1 cellular context compared by ENCODE assay signal in the genomic region with DNA sequence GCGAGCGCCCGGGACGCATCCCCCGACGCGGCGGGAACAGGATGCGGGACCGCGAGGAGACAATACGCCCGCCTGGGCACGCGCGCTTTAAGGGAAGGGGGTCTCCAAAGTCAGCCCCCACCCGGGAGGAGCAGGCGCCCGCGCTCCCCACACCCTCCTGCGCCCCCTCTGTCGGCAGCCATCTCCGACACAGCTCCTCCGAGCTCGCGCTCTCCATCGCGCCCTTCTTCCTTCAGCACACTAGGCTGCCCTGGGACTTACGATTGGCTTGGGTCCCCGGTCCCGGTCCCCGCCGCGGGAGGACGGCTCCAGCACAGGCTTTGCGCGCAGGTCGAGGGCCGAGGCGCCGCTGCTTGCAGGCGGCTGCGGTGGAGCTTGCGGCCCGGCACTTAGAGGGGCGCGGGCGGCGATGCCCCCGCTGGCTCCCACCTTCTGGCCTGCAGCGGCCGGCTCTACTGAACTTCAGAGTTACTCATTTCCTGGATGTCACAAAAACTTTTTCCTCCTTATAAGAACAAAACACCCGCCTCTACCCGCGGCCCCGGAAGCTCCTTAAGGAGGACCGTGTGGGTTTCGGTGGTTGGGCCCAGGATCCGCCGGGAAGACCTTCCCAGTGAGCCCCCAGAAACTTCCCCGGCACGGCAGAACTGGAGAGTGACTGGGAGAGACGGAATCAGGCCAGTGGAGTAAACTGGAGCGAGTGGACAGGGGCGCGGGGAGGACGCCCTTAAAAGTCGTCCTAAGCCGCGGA.
TF ChIP-seq lines count a peak whose summit lies in the region.

A gene with protein sequence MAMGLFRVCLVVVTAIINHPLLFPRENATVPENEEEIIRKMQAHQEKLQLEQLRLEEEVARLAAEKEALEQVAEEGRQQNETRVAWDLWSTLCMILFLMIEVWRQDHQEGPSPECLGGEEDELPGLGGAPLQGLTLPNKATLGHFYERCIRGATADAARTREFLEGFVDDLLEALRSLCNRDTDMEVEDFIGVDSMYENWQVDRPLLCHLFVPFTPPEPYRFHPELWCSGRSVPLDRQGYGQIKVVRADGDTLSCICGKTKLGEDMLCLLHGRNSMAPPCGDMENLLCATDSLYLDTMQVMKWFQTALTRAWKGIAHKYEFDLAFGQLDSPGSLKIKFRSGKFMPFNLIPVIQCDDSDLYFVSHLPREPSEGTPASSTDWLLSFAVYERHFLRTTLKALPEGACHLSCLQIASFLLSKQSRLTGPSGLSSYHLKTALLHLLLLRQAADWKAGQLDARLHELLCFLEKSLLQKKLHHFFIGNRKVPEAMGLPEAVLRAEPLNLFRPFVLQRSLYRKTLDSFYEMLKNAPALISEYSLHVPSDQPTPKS (minus strand): TSS at position 481 of the 751 bp plus-strand sequence. CDS start 22,414 bp downstream, outside the sequence.

TF ChIP-seq in K562, 482 proteins besides CTCF, POLR2A, EP300 and RAD21 (continued from another document and continues in another):
- TF ChIP-seq, protein P1, sequence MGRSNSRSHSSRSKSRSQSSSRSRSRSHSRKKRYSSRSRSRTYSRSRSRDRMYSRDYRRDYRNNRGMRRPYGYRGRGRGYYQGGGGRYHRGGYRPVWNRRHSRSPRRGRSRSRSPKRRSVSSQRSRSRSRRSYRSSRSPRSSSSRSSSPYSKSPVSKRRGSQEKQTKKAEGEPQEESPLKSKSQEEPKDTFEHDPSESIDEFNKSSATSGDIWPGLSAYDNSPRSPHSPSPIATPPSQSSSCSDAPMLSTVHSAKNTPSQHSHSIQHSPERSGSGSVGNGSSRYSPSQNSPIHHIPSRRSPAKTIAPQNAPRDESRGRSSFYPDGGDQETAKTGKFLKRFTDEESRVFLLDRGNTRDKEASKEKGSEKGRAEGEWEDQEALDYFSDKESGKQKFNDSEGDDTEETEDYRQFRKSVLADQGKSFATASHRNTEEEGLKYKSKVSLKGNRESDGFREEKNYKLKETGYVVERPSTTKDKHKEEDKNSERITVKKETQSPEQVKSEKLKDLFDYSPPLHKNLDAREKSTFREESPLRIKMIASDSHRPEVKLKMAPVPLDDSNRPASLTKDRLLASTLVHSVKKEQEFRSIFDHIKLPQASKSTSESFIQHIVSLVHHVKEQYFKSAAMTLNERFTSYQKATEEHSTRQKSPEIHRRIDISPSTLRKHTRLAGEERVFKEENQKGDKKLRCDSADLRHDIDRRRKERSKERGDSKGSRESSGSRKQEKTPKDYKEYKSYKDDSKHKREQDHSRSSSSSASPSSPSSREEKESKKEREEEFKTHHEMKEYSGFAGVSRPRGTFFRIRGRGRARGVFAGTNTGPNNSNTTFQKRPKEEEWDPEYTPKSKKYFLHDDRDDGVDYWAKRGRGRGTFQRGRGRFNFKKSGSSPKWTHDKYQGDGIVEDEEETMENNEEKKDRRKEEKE (IDR thresholded peaks at IDR 0.05; ENCODE audit: borderline replicate concordance in 1 of 2, control insufficient read depth in 1 of 2, low read depth in 2 of 2, low read length in 1 of 2) = no peak
- TF ChIP-seq CC2D1A (IDR thresholded peaks at IDR 0.05) (no peak), E2F3 (CRISPR knock-in tag; IDR thresholded peaks at IDR 0.05) (no peak), L3MBTL2 (IDR thresholded peaks at IDR 0.05) (no peak), ARID1B (IDR thresholded peaks at IDR 0.05) (peak; percentile 20; the same call in 1 of the 2 replicates), TSHZ1 (CRISPR knock-in tag; IDR thresholded peaks at IDR 0.05) (no peak), TBP (optimal IDR thresholded peaks at IDR 0.05; ENCODE audit: low read depth, low read length) (peak; percentile 60), E2F1 (CRISPR knock-in tag; IDR thresholded peaks at IDR 0.05) (0 out of 2 replicates have a peak, but pooled peaks have one; percentile 45), GATAD2B (IDR thresholded peaks at IDR 0.05; ENCODE audit: borderline replicate concordance) (no peak), ZNF586 (CRISPR knock-in tag; conservative IDR thresholded peaks at IDR 0.05) (no peak), C11orf30 (IDR thresholded peaks at IDR 0.05; ENCODE audit: low read depth) (no peak), HDAC1 (IDR thresholded peaks at IDR 0.05) (0 out of 4 replicates have a peak, but pooled peaks of 1 of the 2 experiments have one; percentile 36), EP400 (IDR thresholded peaks at IDR 0.05) (peak; percentile 65; the same call in 1 of the 2 replicates), MAZ (CRISPR knock-in tag; conservative IDR thresholded peaks at IDR 0.05 in 1 of 2, IDR thresholded peaks at IDR 0.05 in 1 of 2) (peak; percentile 29 to 43; a peak in 1 of 4 replicates), KDM2B (CRISPR knock-in tag; IDR thresholded peaks at IDR 0.05) (no peak), FOXJ2 (tag; IDR thresholded peaks at IDR 0.05) (no peak), ZNF75A (CRISPR knock-in tag; IDR thresholded peaks at IDR 0.05) (no peak), NCOA2 (IDR thresholded peaks at IDR 0.05; ENCODE audit: partially characterized antibody in 2 of 2) (no peak), ZNF3 (CRISPR knock-in tag; IDR thresholded peaks at IDR 0.05) (no peak), STAG1 (CRISPR knock-in tag; IDR thresholded peaks at IDR 0.05; ENCODE audit: borderline replicate concordance) (no peak), FOS (IDR thresholded peaks at IDR 0.05; ENCODE audit: extremely low read depth, insufficient read length) (no peak), TCF3 (CRISPR knock-in tag; IDR thresholded peaks at IDR 0.05) (no peak), PURB (CRISPR knock-in tag; IDR thresholded peaks at IDR 0.05; ENCODE audit: low read depth) (no peak), FOXP1 (CRISPR knock-in tag; IDR thresholded peaks at IDR 0.05) (no peak), CBX8 (IDR thresholded peaks at IDR 0.05; ENCODE audit: borderline replicate concordance, extremely low read depth, low read depth, low read length, poor library complexity, severe bottlenecking) (no peak), ZNF778 (CRISPR knock-in tag; IDR thresholded peaks at IDR 0.05) (no peak), ZNF134 (CRISPR knock-in tag; conservative IDR thresholded peaks at IDR 0.05) (no peak)
- TF ChIP-seq, protein P2, sequence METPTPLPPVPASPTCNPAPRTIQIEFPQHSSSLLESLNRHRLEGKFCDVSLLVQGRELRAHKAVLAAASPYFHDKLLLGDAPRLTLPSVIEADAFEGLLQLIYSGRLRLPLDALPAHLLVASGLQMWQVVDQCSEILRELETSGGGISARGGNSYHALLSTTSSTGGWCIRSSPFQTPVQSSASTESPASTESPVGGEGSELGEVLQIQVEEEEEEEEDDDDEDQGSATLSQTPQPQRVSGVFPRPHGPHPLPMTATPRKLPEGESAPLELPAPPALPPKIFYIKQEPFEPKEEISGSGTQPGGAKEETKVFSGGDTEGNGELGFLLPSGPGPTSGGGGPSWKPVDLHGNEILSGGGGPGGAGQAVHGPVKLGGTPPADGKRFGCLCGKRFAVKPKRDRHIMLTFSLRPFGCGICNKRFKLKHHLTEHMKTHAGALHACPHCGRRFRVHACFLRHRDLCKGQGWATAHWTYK (CRISPR knock-in tag; IDR thresholded peaks at IDR 0.05) = no peak
- TF ChIP-seq, protein P3, sequence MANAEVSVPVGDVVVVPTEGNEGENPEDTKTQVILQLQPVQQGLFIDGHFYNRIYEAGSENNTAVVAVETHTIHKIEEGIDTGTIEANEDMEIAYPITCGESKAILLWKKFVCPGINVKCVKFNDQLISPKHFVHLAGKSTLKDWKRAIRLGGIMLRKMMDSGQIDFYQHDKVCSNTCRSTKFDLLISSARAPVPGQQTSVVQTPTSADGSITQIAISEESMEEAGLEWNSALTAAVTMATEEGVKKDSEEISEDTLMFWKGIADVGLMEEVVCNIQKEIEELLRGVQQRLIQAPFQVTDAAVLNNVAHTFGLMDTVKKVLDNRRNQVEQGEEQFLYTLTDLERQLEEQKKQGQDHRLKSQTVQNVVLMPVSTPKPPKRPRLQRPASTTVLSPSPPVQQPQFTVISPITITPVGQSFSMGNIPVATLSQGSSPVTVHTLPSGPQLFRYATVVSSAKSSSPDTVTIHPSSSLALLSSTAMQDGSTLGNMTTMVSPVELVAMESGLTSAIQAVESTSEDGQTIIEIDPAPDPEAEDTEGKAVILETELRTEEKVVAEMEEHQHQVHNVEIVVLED (CRISPR knock-in tag; IDR thresholded peaks at IDR 0.05) = no peak
- TF ChIP-seq, protein P4, sequence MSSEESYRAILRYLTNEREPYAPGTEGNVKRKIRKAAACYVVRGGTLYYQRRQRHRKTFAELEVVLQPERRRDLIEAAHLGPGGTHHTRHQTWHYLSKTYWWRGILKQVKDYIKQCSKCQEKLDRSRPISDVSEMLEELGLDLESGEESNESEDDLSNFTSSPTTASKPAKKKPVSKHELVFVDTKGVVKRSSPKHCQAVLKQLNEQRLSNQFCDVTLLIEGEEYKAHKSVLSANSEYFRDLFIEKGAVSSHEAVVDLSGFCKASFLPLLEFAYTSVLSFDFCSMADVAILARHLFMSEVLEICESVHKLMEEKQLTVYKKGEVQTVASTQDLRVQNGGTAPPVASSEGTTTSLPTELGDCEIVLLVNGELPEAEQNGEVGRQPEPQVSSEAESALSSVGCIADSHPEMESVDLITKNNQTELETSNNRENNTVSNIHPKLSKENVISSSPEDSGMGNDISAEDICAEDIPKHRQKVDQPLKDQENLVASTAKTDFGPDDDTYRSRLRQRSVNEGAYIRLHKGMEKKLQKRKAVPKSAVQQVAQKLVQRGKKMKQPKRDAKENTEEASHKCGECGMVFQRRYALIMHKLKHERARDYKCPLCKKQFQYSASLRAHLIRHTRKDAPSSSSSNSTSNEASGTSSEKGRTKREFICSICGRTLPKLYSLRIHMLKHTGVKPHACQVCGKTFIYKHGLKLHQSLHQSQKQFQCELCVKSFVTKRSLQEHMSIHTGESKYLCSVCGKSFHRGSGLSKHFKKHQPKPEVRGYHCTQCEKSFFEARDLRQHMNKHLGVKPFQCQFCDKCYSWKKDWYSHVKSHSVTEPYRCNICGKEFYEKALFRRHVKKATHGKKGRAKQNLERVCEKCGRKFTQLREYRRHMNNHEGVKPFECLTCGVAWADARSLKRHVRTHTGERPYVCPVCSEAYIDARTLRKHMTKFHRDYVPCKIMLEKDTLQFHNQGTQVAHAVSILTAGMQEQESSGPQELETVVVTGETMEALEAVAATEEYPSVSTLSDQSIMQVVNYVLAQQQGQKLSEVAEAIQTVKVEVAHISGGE (CRISPR knock-in tag; IDR thresholded peaks at IDR 0.05) = peak in 1 of 3 experiments; percentile 48; a peak in 1 of 6 replicates
- TF ChIP-seq, protein P5, sequence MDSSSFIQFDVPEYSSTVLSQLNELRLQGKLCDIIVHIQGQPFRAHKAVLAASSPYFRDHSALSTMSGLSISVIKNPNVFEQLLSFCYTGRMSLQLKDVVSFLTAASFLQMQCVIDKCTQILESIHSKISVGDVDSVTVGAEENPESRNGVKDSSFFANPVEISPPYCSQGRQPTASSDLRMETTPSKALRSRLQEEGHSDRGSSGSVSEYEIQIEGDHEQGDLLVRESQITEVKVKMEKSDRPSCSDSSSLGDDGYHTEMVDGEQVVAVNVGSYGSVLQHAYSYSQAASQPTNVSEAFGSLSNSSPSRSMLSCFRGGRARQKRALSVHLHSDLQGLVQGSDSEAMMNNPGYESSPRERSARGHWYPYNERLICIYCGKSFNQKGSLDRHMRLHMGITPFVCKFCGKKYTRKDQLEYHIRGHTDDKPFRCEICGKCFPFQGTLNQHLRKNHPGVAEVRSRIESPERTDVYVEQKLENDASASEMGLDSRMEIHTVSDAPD (CRISPR knock-in tag; IDR thresholded peaks at IDR 0.05) = no peak
- TF ChIP-seq, protein P6, sequence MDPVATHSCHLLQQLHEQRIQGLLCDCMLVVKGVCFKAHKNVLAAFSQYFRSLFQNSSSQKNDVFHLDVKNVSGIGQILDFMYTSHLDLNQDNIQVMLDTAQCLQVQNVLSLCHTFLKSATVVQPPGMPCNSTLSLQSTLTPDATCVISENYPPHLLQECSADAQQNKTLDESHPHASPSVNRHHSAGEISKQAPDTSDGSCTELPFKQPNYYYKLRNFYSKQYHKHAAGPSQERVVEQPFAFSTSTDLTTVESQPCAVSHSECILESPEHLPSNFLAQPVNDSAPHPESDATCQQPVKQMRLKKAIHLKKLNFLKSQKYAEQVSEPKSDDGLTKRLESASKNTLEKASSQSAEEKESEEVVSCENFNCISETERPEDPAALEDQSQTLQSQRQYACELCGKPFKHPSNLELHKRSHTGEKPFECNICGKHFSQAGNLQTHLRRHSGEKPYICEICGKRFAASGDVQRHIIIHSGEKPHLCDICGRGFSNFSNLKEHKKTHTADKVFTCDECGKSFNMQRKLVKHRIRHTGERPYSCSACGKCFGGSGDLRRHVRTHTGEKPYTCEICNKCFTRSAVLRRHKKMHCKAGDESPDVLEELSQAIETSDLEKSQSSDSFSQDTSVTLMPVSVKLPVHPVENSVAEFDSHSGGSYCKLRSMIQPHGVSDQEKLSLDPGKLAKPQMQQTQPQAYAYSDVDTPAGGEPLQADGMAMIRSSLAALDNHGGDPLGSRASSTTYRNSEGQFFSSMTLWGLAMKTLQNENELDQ (CRISPR knock-in tag; IDR thresholded peaks at IDR 0.05; ENCODE audit: borderline replicate concordance) = no peak
